8 cellular contexts compared by ENCODE assay signal in the genomic region with DNA sequence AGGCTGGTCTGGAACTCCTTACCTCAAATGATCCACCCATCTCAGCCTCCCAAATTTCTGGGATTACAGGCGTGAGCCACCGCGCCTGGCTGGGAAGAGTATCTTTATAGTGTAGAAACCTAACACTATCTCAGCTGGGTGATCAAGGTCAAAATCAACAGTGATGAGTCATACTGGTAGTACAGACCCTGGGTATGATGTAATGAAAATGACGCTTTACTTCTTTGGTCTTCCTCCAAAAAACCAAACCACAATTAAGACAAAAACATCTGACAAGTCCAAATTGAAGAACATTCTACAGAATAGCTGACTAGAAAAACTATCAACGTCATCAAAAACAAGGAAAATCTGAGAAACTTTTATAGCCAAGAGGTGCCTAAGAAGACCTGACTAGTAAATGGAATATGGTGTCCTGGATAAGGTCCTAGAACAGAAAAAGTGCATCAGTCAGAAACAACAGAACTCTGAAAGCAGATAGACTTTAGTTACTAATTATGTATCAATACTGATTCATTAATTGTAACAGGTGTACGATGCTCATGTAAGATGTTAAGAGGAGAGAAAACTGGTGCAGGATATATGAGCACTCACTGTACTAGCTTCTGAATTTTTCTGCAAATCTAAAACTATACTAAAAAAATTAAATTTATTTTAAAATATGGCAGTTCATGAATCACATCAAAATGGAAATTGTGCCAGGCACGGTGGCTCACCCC. TPM values are rescaled to one million over a fixed set of nuclear protein-coding genes. Genes with fewer than 3 reads are reported as not detected.
DNase-seq lines count a peak whose midpoint lies in the region; ATAC-seq and TF ChIP-seq lines count a peak whose summit lies in the region.

No MANE protein-coding gene starts in this region.

- H3K4me3 Mint-ChIP-seq in stimulated activated naive CD8-positive, alpha-beta T cell treated with anti-CD3 and anti-CD28 coated beads, Interleukin-15, amount 100 ng/mL, for 72 hours: peak overlapping the region; percentile 8 to 45

- peaks cover 46% of the 10 kb centered on the region for H3K4me1 Mint-ChIP-seq in stimulated activated naive CD8-positive, alpha-beta T cell treated with anti-CD3 and anti-CD28 coated beads, Interleukin-15, amount 100 ng/mL, for 72 hours

- H3K27ac Mint-ChIP-seq in stimulated activated naive CD8-positive, alpha-beta T cell treated with anti-CD3 and anti-CD28 coated beads, Interleukin-15, amount 100 ng/mL, for 72 hours: peak overlapping the region; percentile 6 to 9

- H3K9me3 Mint-ChIP-seq in stimulated activated naive CD8-positive, alpha-beta T cell treated with anti-CD3 and anti-CD28 coated beads, Interleukin-15, amount 100 ng/mL, for 72 hours: peaks cover 12 to 13% of the 10 kb centered on the region in 2 donors

- no peak for TF ChIP-seq CTCF in astrocyte of the spinal cord (IDR thresholded peaks at IDR 0.05; ENCODE audit: low read depth, low read length)

- H3K4me3 ChIP-seq in astrocyte of the spinal cord (ENCODE audit: low read depth, low read length): no peak overlapping the region

- DNase-seq in activated gamma-delta T cell treated with Interleukin-2 at 50 U/mL for 16 hours (peak; percentile 23), activated gamma-delta T cell (lab: John Stamatoyannopoulos, UW) (no peak), LHCN-M2 (ENCODE audit: low read depth) (peak; percentile 74), astrocyte of the spinal cord (ENCODE audit: low read depth, low spot score) (peak; percentile 66), NCI-H187 treated with DMSO at 0.1 percent for 48 hours (lab: John Stamatoyannopoulos, UW) (no peak), NCI-H524 treated with DMSO at 0.1 percent for 48 hours (lab: John Stamatoyannopoulos, UW) (no peak)
- peak; percentile 28 to 31 for DNase-seq in stimulated activated naive CD8-positive, alpha-beta T cell treated with anti-CD3 and anti-CD28 coated beads, Interleukin-15, amount 100 ng/mL, for 72 hours

- in situ Hi-C loops in astrocyte of the spinal cord (cut with HindIII; ENCODE audit: low sequenced_read_pairs): no loop called here

- H3K27me3 Mint-ChIP-seq in stimulated activated naive CD8-positive, alpha-beta T cell treated with anti-CD3 and anti-CD28 coated beads, Interleukin-15, amount 100 ng/mL, for 72 hours: no peaks in the 10 kb centered on the region

- peak; percentile 95 for ATAC-seq in stimulated activated naive CD8-positive, alpha-beta T cell treated with anti-CD3 and anti-CD28 coated beads, Interleukin-15, amount 100 ng/mL, for 72 hours
- no peak for ATAC-seq in GM21367 (IDR thresholded peaks at IDR 0.05; ENCODE audit: unreplicated experiment)

RNA-seq across cellular contexts. Expression of gene PDCL3, which starts 25.4 kb away (rescaled TPM):
- total RNA-seq in LHCN-M2 (2014; rRNA removed): 16.3 and 23.8 TPM in 2 replicates
- 30.8 TPM for polyA plus RNA-seq in LHCN-M2 (2012)

Comparison
In these comparisons a context has a peak if more than half of its experiments do, and no peak if none do; other contexts are left out.
1. DNase-seq: peak in activated gamma-delta T cell treated with Interleukin-2 at 50 U/mL for 16 hours (single experiment), LHCN-M2 (single experiment), astrocyte of the spinal cord (single experiment) and stimulated activated naive CD8-positive, alpha-beta T cell treated with anti-CD3 and anti-CD28 coated beads, Interleukin-15, amount 100 ng/mL, for 72 hours (2 of 2); none in activated gamma-delta T cell (single experiment), NCI-H187 treated with DMSO at 0.1 percent for 48 hours (single experiment) and NCI-H524 treated with DMSO at 0.1 percent for 48 hours (single experiment).